In genomic region chr18:38565513-38565912, GRCh38 we compare ENCODE assay signal across 29 cellular contexts.
"Had no signal": no experiment of that assay in that cellular context is flagged by ENCODE, and none has a peak within 500 bp of the region (broad histone marks: within the 10 kb centered on the region; RNA-seq: fewer than 3 reads in every experiment).

No MANE protein-coding gene starts in this region.

- FAIRE-seq: colon, endometrium, endothelial cell of umbilical vein, frontal cortex had no signal

- H3K27ac Mint-ChIP-seq: dendritic cell treated with granulocyte-macrophage colony-stimulating factor and Interleukin-4, amounts not matched to agents 40 ng/mL and 50 ng/mL, for 4 days; effector memory CD8-positive, alpha-beta T cell; endodermal cell had no signal

- H2AFZ ChIP-seq: hepatocyte had no signal

- H3K79me2 ChIP-seq: hepatocyte had no signal

- H3K27ac ChIP-seq: colonic mucosa, coronary artery, dorsolateral prefrontal cortex, epithelial cell of prostate, esophagus muscularis mucosa, esophagus squamous epithelium, foreskin keratinocyte, gastrocnemius medialis, gastroesophageal sphincter, heart left ventricle, heart right ventricle, hepatocyte had no signal

- DNase-seq: colonic mucosa; cortex of kidney; dorsolateral prefrontal cortex; effector CD4-positive, alpha-beta T cell; effector CD8-positive, alpha-beta T cell; effector memory CD4-positive, alpha-beta T cell; effector memory CD8-positive, alpha-beta T cell; endodermal cell; erythroblast; esophagus squamous epithelium; foreskin fibroblast; foreskin keratinocyte; foreskin melanocyte; gastrocnemius medialis; glutamatergic neuron; head of caudate nucleus; heart left ventricle; heart right ventricle had no signal

- H3K4me3 Mint-ChIP-seq: dendritic cell treated with granulocyte-macrophage colony-stimulating factor and Interleukin-4, amounts not matched to agents 40 ng/mL and 50 ng/mL, for 4 days; effector memory CD8-positive, alpha-beta T cell; endodermal cell had no signal

- H3K9me3 ChIP-seq: colonic mucosa, esophagus muscularis mucosa, esophagus squamous epithelium, gastrocnemius medialis, gastroesophageal sphincter, heart left ventricle had no signal

- H3K27me3 ChIP-seq: colonic mucosa, dorsolateral prefrontal cortex, esophagus muscularis mucosa, esophagus squamous epithelium, foreskin keratinocyte, gastrocnemius medialis, gastroesophageal sphincter, heart left ventricle, heart right ventricle, hepatocyte had no signal

- H3K4me1 Mint-ChIP-seq: endodermal cell had no signal

- H3K27me3 Mint-ChIP-seq: dendritic cell treated with granulocyte-macrophage colony-stimulating factor and Interleukin-4, amounts not matched to agents 40 ng/mL and 50 ng/mL, for 4 days; effector memory CD8-positive, alpha-beta T cell had no signal

- H3K4me3 ChIP-seq: colonic mucosa, coronary artery, dorsolateral prefrontal cortex, esophagus muscularis mucosa, esophagus squamous epithelium, gastrocnemius medialis, gastroesophageal sphincter, heart left ventricle, heart right ventricle, hepatocyte had no signal

- H3K4me2 ChIP-seq: hepatocyte had no signal

- H3K36me3 ChIP-seq: colonic mucosa, esophagus muscularis mucosa, esophagus squamous epithelium, gastrocnemius medialis, gastroesophageal sphincter, heart left ventricle, heart right ventricle had no signal

- H3K4me1 ChIP-seq: colonic mucosa, esophagus muscularis mucosa, foreskin keratinocyte, gastrocnemius medialis, gastroesophageal sphincter, heart right ventricle had no signal

- ATAC-seq: effector memory CD8-positive, alpha-beta T cell; esophagus mucosa; foreskin keratinocyte; gastrocnemius medialis; gastroesophageal sphincter; heart left ventricle; heart right ventricle had no signal
